Comparison of ENCODE assay signal across 8 cellular contexts in the genomic region with DNA sequence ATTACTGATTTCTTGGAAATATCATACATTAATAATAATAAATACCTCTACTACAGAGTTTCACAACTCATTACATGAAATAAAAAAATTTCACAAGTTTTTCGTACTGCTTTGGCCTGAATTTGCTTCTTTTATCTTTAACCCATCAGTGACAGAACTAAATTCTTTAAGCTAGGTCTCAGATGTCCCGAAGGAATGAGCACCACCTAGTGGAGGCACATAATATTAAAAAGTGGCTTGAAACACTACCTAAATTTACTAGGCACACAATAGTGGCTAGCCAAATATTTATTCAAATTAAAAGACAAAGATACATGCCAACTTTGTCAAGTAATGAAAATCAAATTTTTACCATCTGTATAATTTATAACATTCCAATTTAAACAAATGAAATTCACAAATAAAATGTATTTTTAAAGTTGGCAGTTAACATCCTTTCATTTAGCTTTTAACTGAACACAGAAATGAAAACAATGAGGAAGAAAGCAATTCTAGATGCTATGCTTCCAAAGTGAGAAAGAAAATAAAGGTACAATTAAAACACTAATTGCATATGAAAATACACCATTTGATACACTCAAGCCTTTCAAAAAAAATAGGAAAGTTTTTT.
DNase-seq lines count a peak whose midpoint lies in the region; ATAC-seq, FAIRE-seq and TF ChIP-seq lines count a peak whose summit lies in the region.

No MANE protein-coding gene starts in this region.

- intact Hi-C loops in activated CD8-positive, alpha-beta T cell treated with anti-CD3 and anti-CD28 coated beads for 36 hours (cut with micrococcal nuclease) = loop anchor here (5.0 kb wide), 3 partner anchors 167 to 617 kb away; no protein-coding TSS in a partner anchor
- intact Hi-C loops in pancreas (cut with DNase I) = loop anchor here in 1 of 3 donors (10.0 kb wide), 1 partner anchor 435 kb away; the partner anchor contains the start of gene MKX

- TF ChIP-seq CTCF in activated CD8-positive, alpha-beta T cell treated with anti-CD3 and anti-CD28 coated beads for 36 hours (IDR thresholded peaks at IDR 0.05) = peak; percentile 78
- TF ChIP-seq CTCF in gastroesophageal sphincter (IDR thresholded peaks at IDR 0.05) (peak; percentile 74 to 83 (median 80)), pancreas (IDR thresholded peaks at IDR 0.05) (peak; percentile 30 to 63 (median 58))

- POLR2A ChIA-PET in activated CD8-positive, alpha-beta T cell treated with anti-CD3 and anti-CD28 coated beads for 36 hours (lab: Charles Lee) = no interaction called here

- CTCF ChIA-PET in activated CD8-positive, alpha-beta T cell treated with anti-CD3 and anti-CD28 coated beads for 36 hours (lab: Charles Lee) = interaction anchor here (0.7 to 2.9 kb wide), 20 partner anchors 9 to 441 kb away, joined by 3 to 18 read pairs (median 4); no protein-coding TSS in a partner anchor

- H3K4me3 Mint-ChIP-seq in activated CD8-positive, alpha-beta T cell treated with anti-CD3 and anti-CD28 coated beads for 36 hours = no peak overlapping the region

- peaks cover 0 to 51% (median 5%) of the 10 kb centered on the region in 3 donors for H3K4me1 ChIP-seq in gastroesophageal sphincter
- H3K4me1 ChIP-seq in pancreas = peaks cover 0 to 7% (median 0%) of the 10 kb centered on the region in 3 donors

- H3K9me3 ChIP-seq in gastroesophageal sphincter = no peaks in the 10 kb centered on the region
- no peaks in the 10 kb centered on the region for H3K9me3 ChIP-seq in pancreas

- peak; percentile 98 for FAIRE-seq in pancreas (lab: Jason Lieb, UNC)

- no peaks in the 10 kb centered on the region for H3K9me3 Mint-ChIP-seq in activated CD8-positive, alpha-beta T cell treated with anti-CD3 and anti-CD28 coated beads for 36 hours

- no peak for TF ChIP-seq POLR2A in gastroesophageal sphincter (IDR thresholded peaks at IDR 0.05)

- peak; percentile 23 for DNase-seq in activated T-cell treated with anti-CD3 and anti-CD28 coated beads for 24 hours (ENCODE audit: low read depth)
- DNase-seq in activated T-cell treated with anti-CD3 and anti-CD28 coated beads, Interleukin-2, amount 50 U/mL, for 1 hour = no peak
- DNase-seq in H4 (ENCODE audit: low spot score) = peak; percentile 52
- peak; percentile 55 for DNase-seq in NCI-H2196 (lab: John Stamatoyannopoulos, UW; ENCODE audit: unreplicated experiment)
- DNase-seq in activated CD8-positive, alpha-beta T cell treated with anti-CD3 and anti-CD28 coated beads for 36 hours = peak; percentile 59
- DNase-seq in pancreas = peak in 1 of 6 donors; percentile 19

- ATAC-seq in activated CD8-positive, alpha-beta T cell treated with anti-CD3 and anti-CD28 coated beads for 36 hours = peak; percentile 43
- no peak for ATAC-seq in gastroesophageal sphincter
- peak in 3 of 4 donors; percentile 83 to 89 (median 85) for ATAC-seq in pancreas
- ATAC-seq in GM19324 (IDR thresholded peaks at IDR 0.05; ENCODE audit: low FRiP score, unreplicated experiment) = no peak

- TF ChIP-seq EP300 in gastroesophageal sphincter (IDR thresholded peaks at IDR 0.05) = no peak

- no peak overlapping the region for H3K27ac Mint-ChIP-seq in activated CD8-positive, alpha-beta T cell treated with anti-CD3 and anti-CD28 coated beads for 36 hours

- H3K4me3 ChIP-seq in gastroesophageal sphincter (no peak overlapping the region), pancreas (no peak overlapping the region)

- peaks cover 34% of the 10 kb centered on the region for H3K4me1 Mint-ChIP-seq in activated CD8-positive, alpha-beta T cell treated with anti-CD3 and anti-CD28 coated beads for 36 hours (ENCODE audit: low read depth)

- 0 to 3% methylated on average over 2 of the region's 2 CpGs for WGBS in gastroesophageal sphincter (ENCODE audit: low coverage in 1 of 2), 2 donors
- WGBS in pancreas, 2 donors = 2 to 4% methylated on average over 2 of the region's 2 CpGs

- H3K27ac ChIP-seq in gastroesophageal sphincter = no peak overlapping the region
- H3K27ac ChIP-seq in pancreas = no peak overlapping the region

- H3K36me3 Mint-ChIP-seq in activated CD8-positive, alpha-beta T cell treated with anti-CD3 and anti-CD28 coated beads for 36 hours (ENCODE audit: low read depth) = no peaks in the 10 kb centered on the region

- no peaks in the 10 kb centered on the region for H3K27me3 Mint-ChIP-seq in activated CD8-positive, alpha-beta T cell treated with anti-CD3 and anti-CD28 coated beads for 36 hours

- no peaks in the 10 kb centered on the region for H3K27me3 ChIP-seq in gastroesophageal sphincter
- H3K27me3 ChIP-seq in pancreas = no peaks in the 10 kb centered on the region

- H3K36me3 ChIP-seq in gastroesophageal sphincter (no peaks in the 10 kb centered on the region), pancreas (no peaks in the 10 kb centered on the region)

Comparison
In these comparisons a context has a peak if more than half of its experiments do, and no peak if none do; other contexts are left out.
1. ATAC-seq: peak in activated CD8-positive, alpha-beta T cell treated with anti-CD3 and anti-CD28 coated beads for 36 hours (single experiment) and pancreas (3 of 4); none in gastroesophageal sphincter (single experiment) and GM19324 (single experiment).
2. Peak in every context shown above with its lines, with median percentiles within 50 percentile points of each other: CTCF ChIP-seq.